In genomic region chr19:2763687-2764086, GRCh38 we compare ENCODE assay signal across 2 cellular contexts.
TF ChIP-seq lines count a peak whose summit lies in the region.

No MANE protein-coding gene starts in this region.

TF ChIP-seq in HEK293, 187 proteins besides CTCF, POLR2A, EP300 and RAD21:
- TF ChIP-seq ZNF366 (tag by site-specific recombination; conservative IDR thresholded peaks at IDR 0.05) (no peak), KLF8 (tag by site-specific recombination; IDR thresholded peaks at IDR 0.05) (0 out of 2 replicates have a peak, but pooled peaks have one; percentile 11)

TF ChIP-seq in K562, 482 proteins besides CTCF, POLR2A, EP300 and RAD21:
- TF ChIP-seq BCOR (IDR thresholded peaks at IDR 0.05) (peak; percentile 73; the same call in 1 of the 2 replicates), RBM25 (IDR thresholded peaks at IDR 0.05; ENCODE audit: low read depth, low read length, severe bottlenecking) (peak; percentile 80), ADNP (tag; IDR thresholded peaks at IDR 0.05) (peak; percentile 84), POLR2G (IDR thresholded peaks at IDR 0.05; ENCODE audit: low read depth, low read length) (peak; percentile 21; the same call in 1 of the 2 replicates), ZNF77 (CRISPR knock-in tag; IDR thresholded peaks at IDR 0.05) (no peak)
